In the genomic region with DNA sequence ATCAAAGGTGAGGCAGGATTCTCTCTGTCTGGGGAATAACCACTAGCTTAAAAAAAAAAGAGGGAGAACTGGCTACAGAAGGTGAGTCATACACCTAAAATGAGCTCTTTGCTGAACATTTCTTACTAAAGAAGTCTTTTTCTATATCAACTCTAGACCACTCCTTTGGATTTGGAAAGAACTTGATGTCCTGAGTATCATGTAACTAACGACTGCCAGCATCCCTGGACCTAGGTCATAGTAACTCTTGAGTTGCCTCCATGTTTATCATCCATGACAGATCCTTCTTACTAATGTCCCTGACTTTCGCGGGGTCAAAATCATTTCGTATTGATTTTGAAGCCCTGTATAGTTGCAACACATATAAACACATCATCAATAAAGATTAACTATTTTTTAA, we compare ENCODE assay signal across 1 cellular context.
TF ChIP-seq lines count a peak whose summit lies in the region.

No MANE protein-coding gene starts in this region.

TF ChIP-seq in GM23338, 12 proteins besides CTCF, POLR2A, EP300 and RAD21 (continued from another document):
- TF ChIP-seq, protein P1, sequence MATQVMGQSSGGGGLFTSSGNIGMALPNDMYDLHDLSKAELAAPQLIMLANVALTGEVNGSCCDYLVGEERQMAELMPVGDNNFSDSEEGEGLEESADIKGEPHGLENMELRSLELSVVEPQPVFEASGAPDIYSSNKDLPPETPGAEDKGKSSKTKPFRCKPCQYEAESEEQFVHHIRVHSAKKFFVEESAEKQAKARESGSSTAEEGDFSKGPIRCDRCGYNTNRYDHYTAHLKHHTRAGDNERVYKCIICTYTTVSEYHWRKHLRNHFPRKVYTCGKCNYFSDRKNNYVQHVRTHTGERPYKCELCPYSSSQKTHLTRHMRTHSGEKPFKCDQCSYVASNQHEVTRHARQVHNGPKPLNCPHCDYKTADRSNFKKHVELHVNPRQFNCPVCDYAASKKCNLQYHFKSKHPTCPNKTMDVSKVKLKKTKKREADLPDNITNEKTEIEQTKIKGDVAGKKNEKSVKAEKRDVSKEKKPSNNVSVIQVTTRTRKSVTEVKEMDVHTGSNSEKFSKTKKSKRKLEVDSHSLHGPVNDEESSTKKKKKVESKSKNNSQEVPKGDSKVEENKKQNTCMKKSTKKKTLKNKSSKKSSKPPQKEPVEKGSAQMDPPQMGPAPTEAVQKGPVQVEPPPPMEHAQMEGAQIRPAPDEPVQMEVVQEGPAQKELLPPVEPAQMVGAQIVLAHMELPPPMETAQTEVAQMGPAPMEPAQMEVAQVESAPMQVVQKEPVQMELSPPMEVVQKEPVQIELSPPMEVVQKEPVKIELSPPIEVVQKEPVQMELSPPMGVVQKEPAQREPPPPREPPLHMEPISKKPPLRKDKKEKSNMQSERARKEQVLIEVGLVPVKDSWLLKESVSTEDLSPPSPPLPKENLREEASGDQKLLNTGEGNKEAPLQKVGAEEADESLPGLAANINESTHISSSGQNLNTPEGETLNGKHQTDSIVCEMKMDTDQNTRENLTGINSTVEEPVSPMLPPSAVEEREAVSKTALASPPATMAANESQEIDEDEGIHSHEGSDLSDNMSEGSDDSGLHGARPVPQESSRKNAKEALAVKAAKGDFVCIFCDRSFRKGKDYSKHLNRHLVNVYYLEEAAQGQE (IDR thresholded peaks at IDR 0.05; ENCODE audit: unreplicated experiment) = no peak
- TF ChIP-seq ETS1 (IDR thresholded peaks at IDR 0.05) (no peak), ZNF331 (CRISPR knock-in tag; IDR thresholded peaks at IDR 0.05; ENCODE audit: low read depth) (no peak), JUNB (IDR thresholded peaks at IDR 0.05; ENCODE audit: unreplicated experiment) (no peak), CREB1 (CRISPR knock-in tag; IDR thresholded peaks at IDR 0.05; ENCODE audit: low read depth) (no peak)
